ENCODE assay signal across 8 cellular contexts in genomic region chr1:112957133-112957812, GRCh38. TPM values are rescaled to one million over a fixed set of nuclear protein-coding genes. Genes with fewer than 3 reads are reported as not detected.
DNase-seq lines count a peak whose midpoint lies in the region; ATAC-seq and TF ChIP-seq lines count a peak whose summit lies in the region.

No MANE protein-coding gene starts in this region.

- 10 to 17% methylated on average over 11 of the region's 11 CpGs for WGBS in tibial nerve, 2 donors

- no peak for TF ChIP-seq POLR2A in tibial nerve (IDR thresholded peaks at IDR 0.05)

- H3K27me3 ChIP-seq in BJ (ENCODE audit: control insufficient read depth, insufficient read depth, low read length), result no peaks in the 10 kb centered on the region
- no peaks in the 10 kb centered on the region for H3K27me3 ChIP-seq in neuron (ENCODE audit: insufficient read depth, low read length)
- H3K27me3 ChIP-seq in tibial nerve, result no peaks in the 10 kb centered on the region

- CTCF ChIA-PET in BJ (lab: Yijun Ruan, JAX), result interaction anchor here (0.8 to 1.7 kb wide), 3 partner anchors 10 to 115 kb away, joined by 3 to 5 read pairs (median 5); partner anchors contain the start of gene LRIG2

- peaks cover 22% of the 10 kb centered on the region for H3K4me1 ChIP-seq in neuron (ENCODE audit: insufficient read depth, low read length)
- H3K4me1 ChIP-seq in tibial nerve, result peaks cover 0 to 38% (median 11%) of the 10 kb centered on the region in 4 donors

- H3K36me3 ChIP-seq in BJ (ENCODE audit: control insufficient read depth, insufficient read depth, low read length), result no peaks in the 10 kb centered on the region
- peaks cover 13% of the 10 kb centered on the region for H3K36me3 ChIP-seq in neuron (ENCODE audit: insufficient read depth, low read length)
- peaks cover 0 to 20% (median 0%) of the 10 kb centered on the region in 3 donors for H3K36me3 ChIP-seq in tibial nerve

- H3K4me3 ChIP-seq in BJ (ENCODE audit: low read depth, low read length) (peak overlapping the region; percentile 83), fibroblast of the aortic adventitia (ENCODE audit: low read depth, low read length) (peak overlapping the region; percentile 93), neuron (ENCODE audit: low read length) (peak overlapping the region; percentile 66), tibial nerve (peak overlapping the region; percentile 61 to 73 (median 72))

- ATAC-seq in GM19023 (IDR thresholded peaks at IDR 0.05; ENCODE audit: unreplicated experiment), result peak; percentile 26
- ATAC-seq in HG03280 (IDR thresholded peaks at IDR 0.05; ENCODE audit: unreplicated experiment), result peak; percentile 51

- peak; percentile 65 for DNase-seq in BJ (ENCODE audit: low read depth)
- peak; percentile 10 for DNase-seq in NOMO-1 treated with dmso at 0.1 percent for 144 hours (lab: John Stamatoyannopoulos, UW; ENCODE audit: unreplicated experiment)
- DNase-seq in activated T-cell treated with anti-CD3 and anti-CD28 coated beads for 48 hours (ENCODE audit: low read depth), result peak; percentile 24
- DNase-seq in fibroblast of the aortic adventitia (ENCODE audit: low read depth), result peak; percentile 92
- DNase-seq in tibial nerve (ENCODE audit: low spot score in 2 of 2), result peak in 1 of 2 donors; percentile 10

- peak overlapping the region; percentile 75 for H2AFZ ChIP-seq in neuron (ENCODE audit: low read depth, low read length)

- POLR2A ChIA-PET in BJ (lab: Charles Lee), result no interaction called here

- no peak for TF ChIP-seq EP300 in tibial nerve (IDR thresholded peaks at IDR 0.05)

- TF ChIP-seq CTCF in BJ (IDR thresholded peaks at IDR 0.05; ENCODE audit: insufficient read depth, low read depth, low read length) (no peak), fibroblast of the aortic adventitia (IDR thresholded peaks at IDR 0.05; ENCODE audit: insufficient read depth, low read length) (no peak), tibial nerve (IDR thresholded peaks at IDR 0.05) (no peak)

- H3K9me3 ChIP-seq in neuron (ENCODE audit: low read length) (no peaks in the 10 kb centered on the region), tibial nerve (no peaks in the 10 kb centered on the region)

- peak overlapping the region; percentile 80 to 93 (median 91) for H3K27ac ChIP-seq in tibial nerve

RNA-seq across cellular contexts. Expression of gene SLC16A1, which starts 1.3 kb away (rescaled TPM):
- polyA plus RNA-seq in BJ (2011; rRNA removed), result 57.6 and 101 TPM in 2 replicates
- 71.0 and 104 TPM in 2 replicates for polyA minus RNA-seq in BJ (2011; rRNA and poly(A)+ RNA removed)
- total RNA-seq in fibroblast of the aortic adventitia (ENCODE audit: low replicate concordance) (65.5 and 71.9 TPM in 2 replicates), tibial nerve (10 to 100 TPM; 13.1 to 20.7 (median 15.7) TPM)
